22 cellular contexts compared by ENCODE assay signal in the genomic region with DNA sequence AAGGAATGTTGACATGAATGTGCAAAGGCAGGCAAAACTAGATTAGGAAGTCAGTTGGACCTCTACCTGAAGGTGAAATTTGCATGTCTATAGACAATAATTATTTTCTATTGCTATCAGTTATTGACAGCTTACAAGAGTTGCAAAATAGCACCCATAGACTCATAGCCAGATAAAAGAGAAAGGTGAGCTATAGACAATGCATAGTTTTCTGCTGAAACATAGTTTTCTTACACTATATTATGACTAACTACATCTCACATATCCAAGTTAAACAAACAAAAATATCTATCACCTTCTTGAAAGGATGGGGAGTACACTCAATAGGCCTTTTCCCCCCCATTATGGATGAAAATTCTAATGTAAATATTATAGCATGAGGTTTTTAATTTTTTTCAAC.
DNase-seq lines count a peak whose midpoint lies in the region; ATAC-seq and TF ChIP-seq lines count a peak whose summit lies in the region.
"Had no signal": no experiment of that assay in that cellular context is flagged by ENCODE, and none has a peak within 500 bp of the region (broad histone marks: within the 10 kb centered on the region; RNA-seq: fewer than 3 reads in every experiment).

No MANE protein-coding gene starts in this region.

- H3K4me3 ChIP-seq in RWPE2 (ENCODE audit: severe bottlenecking) (no peak overlapping the region), epithelial cell of esophagus (ENCODE audit: low read length) (no peak overlapping the region), ovary (no peak overlapping the region)
- H3K4me3 ChIP-seq: A549; BLaER1 treated with 17β-estradiol and CSF1 and Interleukin-3, amounts not matched to agents 10 nM and 100 nM; HAP-1 had no signal

- H3K9me3 ChIP-seq in RWPE2 (ENCODE audit: severe bottlenecking) (no peaks in the 10 kb centered on the region), ovary (no peaks in the 10 kb centered on the region)
- H3K9me3 ChIP-seq: A549; BE2C; BLaER1 treated with 17β-estradiol and CSF1 and Interleukin-3, amounts not matched to agents 10 nM and 100 nM; HAP-1 had no signal

- DNase-seq in HPDE6-E6E7 (ENCODE audit: extremely low spot score): peak; percentile 41
- DNase-seq in RWPE2 (ENCODE audit: low spot score): no peak
- DNase-seq in epithelial cell of esophagus (ENCODE audit: low read depth): peak; percentile 70
- peak; percentile 8 for DNase-seq in renal cortical epithelial cell (ENCODE audit: low read depth)
- DNase-seq in ovary: no peak
- DNase-seq in epidermal melanocyte (ENCODE audit: insufficient read length, low spot score): no peak
- DNase-seq: 8988T; ACHN; AML-193; BE2C; CD4-positive, alpha-beta T cell; CD8-positive, alpha-beta memory T cell; DMS 273 treated with DMSO at 0.1 percent for 48 hours; DMS79; EL; GDM1; GOT3; HFFc6 had no signal

- no peaks in the 10 kb centered on the region for H3K27me3 ChIP-seq in RWPE2 (ENCODE audit: insufficient read depth, poor library complexity, severe bottlenecking)
- H3K27me3 ChIP-seq in ovary: no peaks in the 10 kb centered on the region
- H3K27me3 ChIP-seq: BE2C; BLaER1 treated with 17β-estradiol and CSF1 and Interleukin-3, amounts not matched to agents 10 nM and 100 nM had no signal

- H3K4me1 ChIP-seq in RWPE2 (ENCODE audit: insufficient read depth, poor library complexity, severe bottlenecking) (peaks cover 4% of the 10 kb centered on the region), ovary (ENCODE audit: insufficient read depth) (no peaks in the 10 kb centered on the region)
- H3K4me1 ChIP-seq: A549, BE2C, HAP-1 had no signal

- no peak for TF ChIP-seq EP300 in ovary (IDR thresholded peaks at IDR 0.05)

- H3K27ac ChIP-seq in RWPE2 (ENCODE audit: poor library complexity, severe bottlenecking) (no peak overlapping the region), ovary (no peak overlapping the region)
- H3K27ac ChIP-seq: A549; BLaER1 treated with 17β-estradiol and CSF1 and Interleukin-3, amounts not matched to agents 10 nM and 100 nM had no signal

- no peak for TF ChIP-seq POLR2A in ovary (IDR thresholded peaks at IDR 0.05)

- intact Hi-C loops in ovary (cut with DNase I): no loop called here

- H3K36me3 ChIP-seq in RWPE2 (ENCODE audit: low read depth) (no peaks in the 10 kb centered on the region), ovary (no peaks in the 10 kb centered on the region)
- H3K36me3 ChIP-seq: BE2C; BLaER1 treated with 17β-estradiol and CSF1 and Interleukin-3, amounts not matched to agents 10 nM and 100 nM; HAP-1 had no signal

- no peak for TF ChIP-seq CTCF in RWPE2 (IDR thresholded peaks at IDR 0.05; ENCODE audit: poor library complexity, severe bottlenecking)
- TF ChIP-seq CTCF in epithelial cell of esophagus (IDR thresholded peaks at IDR 0.05; ENCODE audit: insufficient read depth, low read depth, low read length, missing control alignments): no peak
- no peak for TF ChIP-seq CTCF in ovary (IDR thresholded peaks at IDR 0.05)

- ATAC-seq in RWPE2 (ENCODE audit: low read depth) (peak; percentile 87), HG03025 (IDR thresholded peaks at IDR 0.05; ENCODE audit: low FRiP score, unreplicated experiment) (no peak)
- ATAC-seq: A549 had no signal

Comparison
In these comparisons a context has a peak if more than half of its experiments do, and no peak if none do; other contexts are left out.
1. DNase-seq: peak in HPDE6-E6E7 (single experiment), epithelial cell of esophagus (single experiment) and renal cortical epithelial cell (single experiment); none in RWPE2 (single experiment), ovary (0 of 5) and epidermal melanocyte (single experiment).